ENCODE assay signal across 15 cellular contexts in genomic region chr1:183989604-183990003, GRCh38. TPM values are rescaled to one million over a fixed set of nuclear protein-coding genes. Genes with fewer than 3 reads are reported as not detected.
DNase-seq lines count a peak whose midpoint lies in the region; ATAC-seq, FAIRE-seq and TF ChIP-seq lines count a peak whose summit lies in the region.
"Had no signal": no experiment of that assay in that cellular context is flagged by ENCODE, and none has a peak within 500 bp of the region (broad histone marks: within the 10 kb centered on the region; RNA-seq: fewer than 3 reads in every experiment).

No MANE protein-coding gene starts in this region.

- FAIRE-seq in HepG2 (lab: Jason Lieb, UNC) = no peak
- FAIRE-seq in astrocyte (lab: Jason Lieb, UNC) = no peak
- FAIRE-seq: A549 had no signal

- TF ChIP-seq EP300 in HepG2 (IDR thresholded peaks at IDR 0.05; ENCODE audit: low read depth in 2 of 2, low read length in 2 of 2) (no peak), HepG2 (CRISPR knock-in tag; IDR thresholded peaks at IDR 0.05; ENCODE audit: borderline replicate concordance) (no peak)

- no peaks in the 10 kb centered on the region for H3K79me2 ChIP-seq in HepG2 (ENCODE audit: insufficient read depth, low read length)
- no peaks in the 10 kb centered on the region for H3K79me2 ChIP-seq in astrocyte (ENCODE audit: insufficient read depth, low read length)

- intact Hi-C loops in HepG2 (cut with micrococcal nuclease; ENCODE audit: unreplicated experiment) (no loop called here), right lobe of liver (cut with DNase I) (no loop called here)

- no peaks in the 10 kb centered on the region for H3K79me1 ChIP-seq in mesenchymal stem cell (replicated peaks; ENCODE audit: low read length, poor library complexity, severe bottlenecking)

- H3K4me1 ChIP-seq in HepG2 (ENCODE audit: insufficient read depth, low read length) = peaks cover 51% of the 10 kb centered on the region
- H3K4me1 ChIP-seq in right lobe of liver = no peaks in the 10 kb centered on the region
- peaks cover 5% of the 10 kb centered on the region for H3K4me1 ChIP-seq in astrocyte (ENCODE audit: insufficient read depth, low read length)
- H3K4me1 ChIP-seq in mesenchymal stem cell (ENCODE audit: control insufficient read depth, insufficient read depth, low read depth, low read length) = peaks cover 3% of the 10 kb centered on the region
- H3K4me1 ChIP-seq: A549 had no signal

- H2BK12ac ChIP-seq in mesenchymal stem cell (ENCODE audit: low read length in 2 of 2) = no peak overlapping the region

- TF ChIP-seq CTCF in HepG2 (CRISPR knock-in tag; IDR thresholded peaks at IDR 0.05) (no peak), right lobe of liver (IDR thresholded peaks at IDR 0.05) (no peak), astrocyte (IDR thresholded peaks at IDR 0.05; ENCODE audit: insufficient read depth, low read depth, low read length) (no peak), progenitor cell of endocrine pancreas (IDR thresholded peaks at IDR 0.05; ENCODE audit: unreplicated experiment) (no peak)

- DNase-seq in HepG2 (ENCODE audit: low spot score) (no peak), right lobe of liver (no peak), astrocyte (ENCODE audit: low read depth) (no peak), mesenchymal stem cell (no peak), progenitor cell of endocrine pancreas (ENCODE audit: low spot score, unreplicated experiment) (no peak), dedifferentiated amniotic fluid mesenchymal stem cell (ENCODE audit: extremely low spot score) (no peak), SIG-M5 (lab: John Stamatoyannopoulos, UW) (no peak)
- DNase-seq: AML-193; CD8-positive, alpha-beta T cell; NCI-H1105 treated with DMSO at 0.1 percent for 48 hours; NCI-H1930; NCI-H510A; NCI-H82 had no signal

- H2AK5ac ChIP-seq in mesenchymal stem cell (ENCODE audit: low read length, severe bottlenecking) = no peak overlapping the region

- H3K9ac ChIP-seq in HepG2 (ENCODE audit: insufficient read depth, low read depth, low read length) = no peak overlapping the region
- no peak overlapping the region for H3K9ac ChIP-seq in astrocyte (ENCODE audit: low read length)
- peak overlapping the region; percentile 28 for H3K9ac ChIP-seq in mesenchymal stem cell (ENCODE audit: low read length)

- in situ Hi-C loops in HepG2 (cut with HindIII; ENCODE audit: extremely low pct_ligation_motif_present, low pct_unique_long_range_greater_than_20kb) = no loop called here

- no peak overlapping the region for H3K18ac ChIP-seq in mesenchymal stem cell (ENCODE audit: low read depth in 1 of 2, low read length in 2 of 2)

- POLR2A ChIA-PET in HepG2 (lab: Yijun Ruan, JAX) = no interaction called here

- H3K4ac ChIP-seq in mesenchymal stem cell (ENCODE audit: low read depth in 1 of 2, low read length in 2 of 2) = no peak overlapping the region

- no peak for TF ChIP-seq POLR2A in HepG2 (IDR thresholded peaks at IDR 0.05; ENCODE audit: insufficient read depth in 1 of 2, low read depth in 2 of 2, low read length in 2 of 2)
- TF ChIP-seq POLR2A in right lobe of liver (IDR thresholded peaks at IDR 0.05) = no peak

- no peak overlapping the region for H4K91ac ChIP-seq in mesenchymal stem cell (ENCODE audit: low read length)

- H3K4me2 ChIP-seq in HepG2 (ENCODE audit: low read depth, low read length) = no peak overlapping the region
- no peak overlapping the region for H3K4me2 ChIP-seq in astrocyte (ENCODE audit: low read length)
- no peak overlapping the region for H3K4me2 ChIP-seq in mesenchymal stem cell (ENCODE audit: low read length, poor library complexity, severe bottlenecking)
- H3K4me2 ChIP-seq: A549 had no signal

- H3K27ac ChIP-seq in HepG2 (ENCODE audit: extremely low read length, insufficient read depth, low read length) = no peak overlapping the region
- no peak overlapping the region for H3K27ac ChIP-seq in right lobe of liver
- peak overlapping the region; percentile 6 for H3K27ac ChIP-seq in astrocyte (ENCODE audit: low read depth, low read length)
- no peak overlapping the region for H3K27ac ChIP-seq in mesenchymal stem cell (ENCODE audit: low read length, poor library complexity, severe bottlenecking)
- H3K27ac ChIP-seq: A549 had no signal

- no peak overlapping the region for H3K23ac ChIP-seq in mesenchymal stem cell (ENCODE audit: low read length in 2 of 2)

- H4K8ac ChIP-seq in mesenchymal stem cell (ENCODE audit: low read length) = no peak overlapping the region

- no peaks in the 10 kb centered on the region for H3K27me3 ChIP-seq in HepG2 (ENCODE audit: control insufficient read depth in 1 of 2, insufficient read depth in 2 of 2, low read length in 2 of 2)
- H3K27me3 ChIP-seq in right lobe of liver = no peaks in the 10 kb centered on the region
- no peaks in the 10 kb centered on the region for H3K27me3 ChIP-seq in astrocyte (ENCODE audit: insufficient read depth, low read length)
- H3K27me3 ChIP-seq in mesenchymal stem cell (ENCODE audit: control insufficient read depth in 1 of 2, insufficient read depth in 1 of 2, low read length in 2 of 2) = no peaks in the 10 kb centered on the region

- ATAC-seq in HepG2 = no peak
- no peak for ATAC-seq in right lobe of liver
- no peak for ATAC-seq in GM18511 (IDR thresholded peaks at IDR 0.05; ENCODE audit: unreplicated experiment)
- ATAC-seq: A549; CD8-positive, alpha-beta T cell had no signal

- H2BK15ac ChIP-seq in mesenchymal stem cell (ENCODE audit: low read depth, poor library complexity, severe bottlenecking) = no peak overlapping the region

- no peak overlapping the region for H3K4me3 Mint-ChIP-seq in astrocyte (ENCODE audit: unreplicated experiment)
- no peak overlapping the region for H3K4me3 Mint-ChIP-seq in progenitor cell of endocrine pancreas (ENCODE audit: low read depth)
- H3K4me3 Mint-ChIP-seq: CD8-positive, alpha-beta T cell had no signal

- H3K4me1 Mint-ChIP-seq in astrocyte (ENCODE audit: low read depth, unreplicated experiment) = peaks cover 22% of the 10 kb centered on the region
- peaks cover 9% of the 10 kb centered on the region for H3K4me1 Mint-ChIP-seq in progenitor cell of endocrine pancreas (ENCODE audit: low read depth)

- no peaks in the 10 kb centered on the region for H4K20me1 ChIP-seq in HepG2 (ENCODE audit: insufficient read depth, low read length)
- no peaks in the 10 kb centered on the region for H4K20me1 ChIP-seq in astrocyte (ENCODE audit: insufficient read depth, low read length)

- H3K9me3 Mint-ChIP-seq in astrocyte (ENCODE audit: unreplicated experiment) (no peaks in the 10 kb centered on the region), progenitor cell of endocrine pancreas (ENCODE audit: low read depth) (no peaks in the 10 kb centered on the region)
- H3K9me3 Mint-ChIP-seq: CD8-positive, alpha-beta T cell had no signal

- H3K27ac Mint-ChIP-seq in astrocyte (ENCODE audit: unreplicated experiment) (no peak overlapping the region), progenitor cell of endocrine pancreas (no peak overlapping the region)
- H3K27ac Mint-ChIP-seq: CD8-positive, alpha-beta T cell had no signal

- no peak overlapping the region for H2BK5ac ChIP-seq in mesenchymal stem cell (ENCODE audit: low read depth, low read length, poor library complexity, severe bottlenecking)

- no TSS peak for BruUV-seq in HepG2 (replicated peaks; lab: Mats Ljungman, UMichigan)

- H3K14ac ChIP-seq in mesenchymal stem cell (ENCODE audit: low read length in 2 of 2) = no peak overlapping the region

- no peak overlapping the region for H3K4me3 ChIP-seq in HepG2 (replicated peaks in 1 of 3; ENCODE audit: insufficient read depth in 1 of 3, low read depth in 2 of 3, low read length in 3 of 3)
- no peak overlapping the region for H3K4me3 ChIP-seq in right lobe of liver
- no peak overlapping the region for H3K4me3 ChIP-seq in astrocyte (ENCODE audit: insufficient read depth, low read depth, low read length)
- no peak overlapping the region for H3K4me3 ChIP-seq in mesenchymal stem cell (ENCODE audit: insufficient read depth in 1 of 2, low read depth in 1 of 2, low read length in 2 of 2)
- H3K4me3 ChIP-seq: A549 had no signal

- H2BK120ac ChIP-seq in mesenchymal stem cell (ENCODE audit: low read depth, low read length) = no peak overlapping the region

- 7% methylated on average over 1 of the region's 1 CpG for WGBS in HepG2 (ENCODE audit: low lambda C conversion rate)
- 19% methylated on average over 1 of the region's 1 CpG for WGBS in right lobe of liver (ENCODE audit: insufficient coverage, low coverage, low lambda C conversion rate, missing lambda C conversion rate)
- WGBS in mesenchymal stem cell = no CpG with 5 or more reads among the region's 1 CpG

- CTCF ChIA-PET in HepG2 (lab: Yijun Ruan, JAX; ENCODE audit: low intra/inter-chr PET ratio, low total read pairs) = no interaction called here

- H3K36me3 Mint-ChIP-seq in astrocyte (ENCODE audit: low read depth, unreplicated experiment) (no peaks in the 10 kb centered on the region), progenitor cell of endocrine pancreas (ENCODE audit: insufficient read depth) (no peaks in the 10 kb centered on the region)
- H3K36me3 Mint-ChIP-seq: CD8-positive, alpha-beta T cell had no signal

- H3K9me3 ChIP-seq in HepG2 (ENCODE audit: low read length) = no peaks in the 10 kb centered on the region
- H3K9me3 ChIP-seq in right lobe of liver = no peaks in the 10 kb centered on the region
- H3K9me3 ChIP-seq in astrocyte (ENCODE audit: insufficient read depth, low read depth, low read length) = no peaks in the 10 kb centered on the region
- no peaks in the 10 kb centered on the region for H3K9me3 ChIP-seq in mesenchymal stem cell (ENCODE audit: control insufficient read depth, low read length)
- H3K9me3 ChIP-seq: A549 had no signal

- H3K36me3 ChIP-seq in HepG2 (replicated peaks in 1 of 2; ENCODE audit: control insufficient read depth in 1 of 2, insufficient read depth in 2 of 2, low read length in 2 of 2) (no peaks in the 10 kb centered on the region), right lobe of liver (no peaks in the 10 kb centered on the region), astrocyte (ENCODE audit: insufficient read depth, low read length) (no peaks in the 10 kb centered on the region), mesenchymal stem cell (ENCODE audit: control insufficient read depth in 1 of 2, insufficient read depth in 2 of 2, low read depth in 1 of 2, low read length in 2 of 2) (no peaks in the 10 kb centered on the region)

- H2AFZ ChIP-seq in HepG2 (ENCODE audit: low read length) (no peak overlapping the region), astrocyte (ENCODE audit: low read depth, low read length) (no peak overlapping the region), mesenchymal stem cell (ENCODE audit: low read depth, low read length) (no peak overlapping the region)

- TF ChIP-seq RAD21 in HepG2 (CRISPR knock-in tag; IDR thresholded peaks at IDR 0.05) = no peak

- H3K27me3 Mint-ChIP-seq in astrocyte (ENCODE audit: low read depth, unreplicated experiment) (no peaks in the 10 kb centered on the region), progenitor cell of endocrine pancreas (no peaks in the 10 kb centered on the region)

RNA-seq across cellular contexts. Expression of gene COLGALT2, which starts 47.9 kb away (rescaled TPM):
- total RNA-seq in HepG2 (2016; rRNA removed; fragmentation: Illumina TruSeq; extraction: Trizol) (3.4 and 6.2 TPM in 2 replicates), right lobe of liver (under 1 TPM in 5 of 6 experiments, not detected in 1; 0.04 to 0.20 (median 0.17) TPM), astrocyte (5.4 and 5.8 TPM in 2 replicates), progenitor cell of endocrine pancreas (1.6 and 1.7 TPM in 2 replicates)
- total RNA-seq in HepG2 (2016; cell fraction: cytosol; rRNA removed; fragmentation: Illumina TruSeq; extraction: Trizol; ENCODE audit: low read depth) = 0.44 and 0.81 TPM in 2 replicates
- total RNA-seq in HepG2 (2016; cell fraction: insoluble cytoplasmic fraction; rRNA removed; fragmentation: Illumina TruSeq; extraction: Trizol) = 3.4 and 6.0 TPM in 2 replicates
- 2.0 and 2.2 TPM in 2 replicates for total RNA-seq in HepG2 (2016; cell fraction: membrane; rRNA removed; fragmentation: Illumina TruSeq; extraction: Trizol)
- 9.4 and 12.5 TPM in 2 replicates for total RNA-seq in HepG2 (2016; cell fraction: nucleus; rRNA removed; fragmentation: Illumina TruSeq; extraction: Trizol)
- polyA plus RNA-seq in HepG2 (2011; rRNA removed) = 2.4 and 3.3 TPM in 2 replicates
- 2.5 and 3.3 TPM in 2 replicates for polyA plus RNA-seq in HepG2 (2011; cell fraction: cytosol; rRNA removed)
- polyA plus RNA-seq in HepG2 (2011; cell fraction: nucleus; rRNA removed) = 4.9 and 8.5 TPM in 2 replicates
- polyA plus RNA-seq in HepG2 (2012) = 0.56 and 1.7 TPM in 2 replicates
- polyA plus RNA-seq in HepG2 (2016; cell fraction: cytosol; fragmentation: Illumina TruSeq; extraction: Trizol; ENCODE audit: low read depth) = 0.26 and 0.44 TPM in 2 replicates
- polyA plus RNA-seq in HepG2 (2016; cell fraction: insoluble cytoplasmic fraction; fragmentation: Illumina TruSeq; extraction: Trizol; ENCODE audit: low read depth) = 3.1 and 3.2 TPM in 2 replicates
- polyA plus RNA-seq in HepG2 (2016; cell fraction: membrane; fragmentation: Illumina TruSeq; extraction: Trizol; ENCODE audit: low read depth) = 0.97 and 1.1 TPM in 2 replicates
- 11.0 and 13.1 TPM in 2 replicates for polyA plus RNA-seq in HepG2 (2016; cell fraction: nucleus; fragmentation: Illumina TruSeq; extraction: Trizol; ENCODE audit: insufficient read depth, low read depth)
- 4.2 TPM in 1 of 2 replicates, not detected in the other for polyA minus RNA-seq in HepG2 (2011; rRNA and poly(A)+ RNA removed; ENCODE audit: low replicate concordance)
- 2.5 and 3.3 TPM in 2 replicates for polyA minus RNA-seq in HepG2 (2011; cell fraction: cytosol; rRNA and poly(A)+ RNA removed)
- polyA minus RNA-seq in HepG2 (2011; cell fraction: nucleus; rRNA and poly(A)+ RNA removed) = 7.1 and 11.3 TPM in 2 replicates
- 2.2 TPM for polyA plus RNA-seq in mesenchymal stem cell (2013, experiment 1 of 2)
- polyA plus RNA-seq in mesenchymal stem cell (2013, experiment 2 of 2) = 2.3 TPM
